ENCODE assay signal across 1 cellular context in genomic region chr9:96603305-96604004, GRCh38.
TF ChIP-seq lines count a peak whose summit lies in the region.

No MANE protein-coding gene starts in this region.

TF ChIP-seq in IMR-90, 13 proteins besides CTCF, POLR2A, EP300 and RAD21 (continued from another document):
- TF ChIP-seq, protein P1, sequence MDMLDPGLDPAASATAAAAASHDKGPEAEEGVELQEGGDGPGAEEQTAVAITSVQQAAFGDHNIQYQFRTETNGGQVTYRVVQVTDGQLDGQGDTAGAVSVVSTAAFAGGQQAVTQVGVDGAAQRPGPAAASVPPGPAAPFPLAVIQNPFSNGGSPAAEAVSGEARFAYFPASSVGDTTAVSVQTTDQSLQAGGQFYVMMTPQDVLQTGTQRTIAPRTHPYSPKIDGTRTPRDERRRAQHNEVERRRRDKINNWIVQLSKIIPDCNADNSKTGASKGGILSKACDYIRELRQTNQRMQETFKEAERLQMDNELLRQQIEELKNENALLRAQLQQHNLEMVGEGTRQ (IDR thresholded peaks at IDR 0.05; ENCODE audit: low read depth, low read length), result no peak
- TF ChIP-seq SMC3 (IDR thresholded peaks at IDR 0.05; ENCODE audit: low read depth, low read length) (no peak), CHD1 (IDR thresholded peaks at IDR 0.05; ENCODE audit: low read depth, low read length) (no peak), BHLHE40 (IDR thresholded peaks at IDR 0.05; ENCODE audit: low read depth, low read length) (no peak)
